Comparison of ENCODE assay signal across 25 cellular contexts in genomic region chr9:131912069-131912468, GRCh38.
"Had no signal": no experiment of that assay in that cellular context is flagged by ENCODE, and none has a peak within 500 bp of the region (broad histone marks: within the 10 kb centered on the region; RNA-seq: fewer than 3 reads in every experiment).

No MANE protein-coding gene starts in this region.

- H3K36me3 ChIP-seq: colonic mucosa, esophagus squamous epithelium, gastrocnemius medialis, left lung, lower lobe of right lung had no signal

- H3K27me3 Mint-ChIP-seq: dendritic cell treated with granulocyte-macrophage colony-stimulating factor and Interleukin-4, amounts not matched to agents 40 ng/mL and 50 ng/mL, for 4 days; effector memory CD8-positive, alpha-beta T cell; naive B cell had no signal

- DNase-seq: colonic mucosa; cortex of kidney; effector CD8-positive, alpha-beta T cell; effector memory CD8-positive, alpha-beta T cell; endodermal cell; erythroblast; esophagus squamous epithelium; foreskin fibroblast; foreskin melanocyte; gastrocnemius medialis; glutamatergic neuron; head of caudate nucleus; heart right ventricle; hippocampal formation; left cardiac atrium; left lung; left ventricle myocardium superior; lower lobe of right lung; mesenchymal stem cell; mucosa of descending colon; naive B cell had no signal

- H3K4me1 Mint-ChIP-seq: mesothelial cell of epicardium had no signal

- H3K27ac Mint-ChIP-seq: dendritic cell treated with granulocyte-macrophage colony-stimulating factor and Interleukin-4, amounts not matched to agents 40 ng/mL and 50 ng/mL, for 4 days; effector memory CD8-positive, alpha-beta T cell; endodermal cell; mesothelial cell of epicardium had no signal

- H3K9me3 Mint-ChIP-seq: dendritic cell treated with granulocyte-macrophage colony-stimulating factor and Interleukin-4, amounts not matched to agents 40 ng/mL and 50 ng/mL, for 4 days; effector memory CD8-positive, alpha-beta T cell; mesothelial cell of epicardium had no signal

- H3K4me3 Mint-ChIP-seq: dendritic cell treated with granulocyte-macrophage colony-stimulating factor and Interleukin-4, amounts not matched to agents 40 ng/mL and 50 ng/mL, for 4 days; effector memory CD8-positive, alpha-beta T cell; endodermal cell; mesothelial cell of epicardium; naive B cell had no signal

- H3K4me1 ChIP-seq: colonic mucosa, esophagus squamous epithelium, left lung, lower lobe of right lung had no signal

- H3K27ac ChIP-seq: colonic mucosa, epithelial cell of prostate, esophagus squamous epithelium, gastrocnemius medialis, heart right ventricle, left lung, lower lobe of right lung had no signal

- H3K4me3 ChIP-seq: colonic mucosa, esophagus squamous epithelium, gastrocnemius medialis, heart right ventricle, left lung, lower lobe of right lung, mucosa of descending colon had no signal

- H3K9me3 ChIP-seq: colonic mucosa, esophagus squamous epithelium, gastrocnemius medialis, heart right ventricle, left lung, lower lobe of right lung, mucosa of descending colon had no signal

- H3K27me3 ChIP-seq: colonic mucosa, esophagus squamous epithelium, gastrocnemius medialis, heart right ventricle, left lung had no signal

- ATAC-seq: effector memory CD8-positive, alpha-beta T cell; esophagus mucosa; gastrocnemius medialis; heart right ventricle; left cardiac atrium; left lung; left ventricle myocardium superior; lower lobe of right lung; mucosa of descending colon had no signal
